Comparison of ENCODE assay signal across 1 cellular context in the genomic region with DNA sequence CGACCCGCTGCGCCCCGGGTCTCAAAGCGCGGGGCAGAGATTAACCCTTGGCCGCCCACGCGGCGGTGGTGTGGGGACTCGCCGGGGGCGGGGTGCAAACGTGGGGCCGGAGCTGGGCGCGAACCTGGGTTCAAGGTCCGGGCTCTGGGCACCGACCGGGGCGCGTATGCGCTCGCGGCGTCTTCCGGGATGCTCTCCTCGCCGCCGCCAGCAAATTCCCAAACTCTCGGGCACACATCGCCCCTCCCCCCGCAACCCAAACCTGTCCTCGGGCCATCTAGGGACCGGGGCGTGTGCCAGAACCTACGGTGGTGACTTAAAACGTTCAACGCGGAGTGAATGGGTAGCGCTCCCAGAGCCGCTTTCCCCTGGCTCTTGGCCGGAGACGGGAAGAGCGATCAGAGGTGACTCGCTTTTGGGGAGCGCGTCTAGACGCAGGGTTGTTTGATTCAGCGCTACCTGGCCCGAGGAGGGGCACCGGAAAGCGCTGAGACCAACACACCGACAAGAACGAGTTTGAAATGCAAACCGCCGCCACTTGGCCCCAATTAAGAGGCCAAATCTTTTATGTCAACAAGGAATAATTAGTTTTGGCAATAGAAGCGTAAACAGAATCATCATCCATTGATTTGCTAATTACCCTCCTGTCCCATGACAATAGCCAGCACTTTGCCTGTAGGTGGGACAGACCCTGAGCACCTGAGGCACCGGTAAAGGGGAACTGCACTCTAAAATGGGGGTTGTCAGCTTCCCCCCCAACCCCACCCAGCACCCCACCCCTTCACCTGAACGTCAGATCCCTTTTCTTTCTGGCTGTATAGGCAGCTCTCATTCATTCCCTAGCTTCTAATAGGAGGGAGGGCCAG.
TF ChIP-seq lines count a peak whose summit lies in the region.

No MANE protein-coding gene starts in this region.

TF ChIP-seq in HepG2, 621 proteins besides CTCF, POLR2A, EP300 and RAD21 (continued from another document and continues in another):
- TF ChIP-seq, protein P1, sequence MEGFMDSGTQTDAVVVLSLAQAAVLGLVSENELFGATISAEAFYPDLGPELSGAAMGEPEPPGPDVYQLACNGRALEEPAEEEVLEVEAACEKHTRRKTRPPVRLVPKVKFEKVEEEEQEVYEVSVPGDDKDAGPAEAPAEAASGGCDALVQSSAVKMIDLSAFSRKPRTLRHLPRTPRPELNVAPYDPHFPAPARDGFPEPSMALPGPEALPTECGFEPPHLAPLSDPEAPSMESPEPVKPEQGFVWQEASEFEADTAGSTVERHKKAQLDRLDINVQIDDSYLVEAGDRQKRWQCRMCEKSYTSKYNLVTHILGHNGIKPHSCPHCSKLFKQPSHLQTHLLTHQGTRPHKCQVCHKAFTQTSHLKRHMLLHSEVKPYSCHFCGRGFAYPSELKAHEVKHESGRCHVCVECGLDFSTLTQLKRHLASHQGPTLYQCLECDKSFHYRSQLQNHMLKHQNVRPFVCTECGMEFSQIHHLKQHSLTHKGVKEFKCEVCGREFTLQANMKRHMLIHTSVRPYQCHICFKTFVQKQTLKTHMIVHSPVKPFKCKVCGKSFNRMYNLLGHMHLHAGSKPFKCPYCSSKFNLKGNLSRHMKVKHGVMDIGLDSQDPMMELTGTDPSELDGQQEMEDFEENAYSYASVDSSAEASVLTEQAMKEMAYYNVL (CRISPR knock-in tag; IDR thresholded peaks at IDR 0.05; ENCODE audit: borderline replicate concordance): peak; percentile 74; the same call in 1 of the 2 replicates
- TF ChIP-seq SRSF9 (IDR thresholded peaks at IDR 0.05; ENCODE audit: borderline replicate concordance, insufficient read depth, low read depth, low read length, poor library complexity, severe bottlenecking) (no peak), PRMT3 (CRISPR knock-in tag; IDR thresholded peaks at IDR 0.05; ENCODE audit: borderline replicate concordance, low read depth) (peak; percentile 76; the same call in 1 of the 2 replicates), TARDBP (CRISPR knock-in tag; IDR thresholded peaks at IDR 0.05) (peak; percentile 46), FOXO1 (CRISPR knock-in tag; IDR thresholded peaks at IDR 0.05) (peak; percentile 52; the same call in 1 of the 2 replicates), ZNF737 (CRISPR knock-in tag; IDR thresholded peaks at IDR 0.05; ENCODE audit: borderline replicate concordance) (no peak), NR1H2 (CRISPR knock-in tag; IDR thresholded peaks at IDR 0.05; ENCODE audit: borderline replicate concordance, low read depth) (peak; percentile 91), TRIM24 (CRISPR knock-in tag; IDR thresholded peaks at IDR 0.05) (no peak), SOX5 (CRISPR knock-in tag; IDR thresholded peaks at IDR 0.05; ENCODE audit: borderline replicate concordance) (peak; percentile 9; the same call in 1 of the 2 replicates), AGO2 (optimal IDR thresholded peaks at IDR 0.05; ENCODE audit: low read depth, low read length) (peak; percentile 85), NFYC (CRISPR knock-in tag; IDR thresholded peaks at IDR 0.05) (peak; percentile 32), DMAP1 (CRISPR knock-in tag; IDR thresholded peaks at IDR 0.05) (peak; percentile 85; the same call in 1 of the 2 replicates), MBD4 (IDR thresholded peaks at IDR 0.05; ENCODE audit: borderline replicate concordance, low read length) (no peak), KAT8 (CRISPR knock-in tag; IDR thresholded peaks at IDR 0.05) (peak; percentile 80), STAG1 (CRISPR knock-in tag; IDR thresholded peaks at IDR 0.05) (no peak; the same call in 1 of the 2 replicates), CEBPB (IDR thresholded peaks at IDR 0.05; ENCODE audit: borderline replicate concordance, low read depth, low read length) (no peak), HOXA3 (CRISPR knock-in tag; IDR thresholded peaks at IDR 0.05) (peak; percentile 87), JUN (CRISPR knock-in tag; IDR thresholded peaks at IDR 0.05) (no peak), RCOR2 (CRISPR knock-in tag; IDR thresholded peaks at IDR 0.05) (peak; percentile 70), ZBTB1 (CRISPR knock-in tag; IDR thresholded peaks at IDR 0.05; ENCODE audit: borderline replicate concordance) (no peak), ZNF605 (CRISPR knock-in tag; IDR thresholded peaks at IDR 0.05) (peak; percentile 85), ATM (IDR thresholded peaks at IDR 0.05; ENCODE audit: borderline replicate concordance) (no peak), ZNF841 (CRISPR knock-in tag; IDR thresholded peaks at IDR 0.05; ENCODE audit: borderline replicate concordance) (0 out of 2 replicates have a peak, but pooled peaks have one; percentile 9), JDP2 (CRISPR knock-in tag; IDR thresholded peaks at IDR 0.05; ENCODE audit: borderline replicate concordance) (no peak; the same call in 1 of the 2 replicates), ZNF777 (CRISPR knock-in tag; IDR thresholded peaks at IDR 0.05) (peak; percentile 43), KLF15 (CRISPR knock-in tag; IDR thresholded peaks at IDR 0.05; ENCODE audit: borderline replicate concordance) (peak; percentile 59; the same call in 1 of the 2 replicates), ZNF782 (CRISPR knock-in tag; IDR thresholded peaks at IDR 0.05; ENCODE audit: borderline replicate concordance) (peak; percentile 62; the same call in 1 of the 2 replicates), TP53 (CRISPR knock-in tag; conservative IDR thresholded peaks at IDR 0.05) (no peak), SIN3A (IDR thresholded peaks at IDR 0.05; ENCODE audit: borderline replicate concordance, low read depth, low read length) (peak; percentile 50; the same call in 1 of the 2 replicates), ZNF564 (CRISPR knock-in tag; IDR thresholded peaks at IDR 0.05) (peak; percentile 94), ZNF354B (CRISPR knock-in tag; IDR thresholded peaks at IDR 0.05) (0 out of 2 replicates have a peak, but pooled peaks have one; percentile 46), RORA (CRISPR knock-in tag; IDR thresholded peaks at IDR 0.05) (no peak), SIN3B (IDR thresholded peaks at IDR 0.05; ENCODE audit: low read length) (no peak), ZNF451 (CRISPR knock-in tag; IDR thresholded peaks at IDR 0.05) (peak; percentile 76; the same call in 1 of the 2 replicates), HNRNPL (IDR thresholded peaks at IDR 0.05; ENCODE audit: low read depth, low read length) (peak; percentile 88), U2AF1 (optimal IDR thresholded peaks at IDR 0.05; ENCODE audit: low read depth, low read length) (no peak), HNRNPLL (IDR thresholded peaks at IDR 0.05; ENCODE audit: low read depth, low read length, poor library complexity, severe bottlenecking) (peak; percentile 76), PLRG1 (conservative IDR thresholded peaks at IDR 0.05) (no peak), GATAD2A (CRISPR knock-in tag; IDR thresholded peaks at IDR 0.05) (peak; percentile 67), ASH2L (IDR thresholded peaks at IDR 0.05; ENCODE audit: insufficient read length, low read depth, low read length) (peak; percentile 74), HOXA7 (CRISPR knock-in tag; IDR thresholded peaks at IDR 0.05) (no peak), ZNF557 (CRISPR knock-in tag; IDR thresholded peaks at IDR 0.05) (peak; percentile 76; the same call in 1 of the 2 replicates), ZNF260 (CRISPR knock-in tag; IDR thresholded peaks at IDR 0.05; ENCODE audit: borderline replicate concordance, low read depth) (no peak), DR1 (CRISPR knock-in tag; IDR thresholded peaks at IDR 0.05) (peak; percentile 57; the same call in 1 of the 2 replicates)
- TF ChIP-seq, protein P2, sequence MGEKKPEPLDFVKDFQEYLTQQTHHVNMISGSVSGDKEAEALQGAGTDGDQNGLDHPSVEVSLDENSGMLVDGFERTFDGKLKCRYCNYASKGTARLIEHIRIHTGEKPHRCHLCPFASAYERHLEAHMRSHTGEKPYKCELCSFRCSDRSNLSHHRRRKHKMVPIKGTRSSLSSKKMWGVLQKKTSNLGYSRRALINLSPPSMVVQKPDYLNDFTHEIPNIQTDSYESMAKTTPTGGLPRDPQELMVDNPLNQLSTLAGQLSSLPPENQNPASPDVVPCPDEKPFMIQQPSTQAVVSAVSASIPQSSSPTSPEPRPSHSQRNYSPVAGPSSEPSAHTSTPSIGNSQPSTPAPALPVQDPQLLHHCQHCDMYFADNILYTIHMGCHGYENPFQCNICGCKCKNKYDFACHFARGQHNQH (CRISPR knock-in tag; IDR thresholded peaks at IDR 0.05): peak; percentile 82; the same call in 1 of the 2 replicates
- TF ChIP-seq, protein P3, sequence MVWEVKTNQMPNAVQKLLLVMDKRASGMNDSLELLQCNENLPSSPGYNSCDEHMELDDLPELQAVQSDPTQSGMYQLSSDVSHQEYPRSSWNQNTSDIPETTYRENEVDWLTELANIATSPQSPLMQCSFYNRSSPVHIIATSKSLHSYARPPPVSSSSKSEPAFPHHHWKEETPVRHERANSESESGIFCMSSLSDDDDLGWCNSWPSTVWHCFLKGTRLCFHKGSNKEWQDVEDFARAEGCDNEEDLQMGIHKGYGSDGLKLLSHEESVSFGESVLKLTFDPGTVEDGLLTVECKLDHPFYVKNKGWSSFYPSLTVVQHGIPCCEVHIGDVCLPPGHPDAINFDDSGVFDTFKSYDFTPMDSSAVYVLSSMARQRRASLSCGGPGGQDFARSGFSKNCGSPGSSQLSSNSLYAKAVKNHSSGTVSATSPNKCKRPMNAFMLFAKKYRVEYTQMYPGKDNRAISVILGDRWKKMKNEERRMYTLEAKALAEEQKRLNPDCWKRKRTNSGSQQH (CRISPR knock-in tag; IDR thresholded peaks at IDR 0.05; ENCODE audit: low read depth): peak; percentile 92
- TF ChIP-seq, protein P4, sequence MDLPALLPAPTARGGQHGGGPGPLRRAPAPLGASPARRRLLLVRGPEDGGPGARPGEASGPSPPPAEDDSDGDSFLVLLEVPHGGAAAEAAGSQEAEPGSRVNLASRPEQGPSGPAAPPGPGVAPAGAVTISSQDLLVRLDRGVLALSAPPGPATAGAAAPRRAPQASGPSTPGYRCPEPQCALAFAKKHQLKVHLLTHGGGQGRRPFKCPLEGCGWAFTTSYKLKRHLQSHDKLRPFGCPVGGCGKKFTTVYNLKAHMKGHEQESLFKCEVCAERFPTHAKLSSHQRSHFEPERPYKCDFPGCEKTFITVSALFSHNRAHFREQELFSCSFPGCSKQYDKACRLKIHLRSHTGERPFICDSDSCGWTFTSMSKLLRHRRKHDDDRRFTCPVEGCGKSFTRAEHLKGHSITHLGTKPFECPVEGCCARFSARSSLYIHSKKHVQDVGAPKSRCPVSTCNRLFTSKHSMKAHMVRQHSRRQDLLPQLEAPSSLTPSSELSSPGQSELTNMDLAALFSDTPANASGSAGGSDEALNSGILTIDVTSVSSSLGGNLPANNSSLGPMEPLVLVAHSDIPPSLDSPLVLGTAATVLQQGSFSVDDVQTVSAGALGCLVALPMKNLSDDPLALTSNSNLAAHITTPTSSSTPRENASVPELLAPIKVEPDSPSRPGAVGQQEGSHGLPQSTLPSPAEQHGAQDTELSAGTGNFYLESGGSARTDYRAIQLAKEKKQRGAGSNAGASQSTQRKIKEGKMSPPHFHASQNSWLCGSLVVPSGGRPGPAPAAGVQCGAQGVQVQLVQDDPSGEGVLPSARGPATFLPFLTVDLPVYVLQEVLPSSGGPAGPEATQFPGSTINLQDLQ (CRISPR knock-in tag; IDR thresholded peaks at IDR 0.05): peak; percentile 13; the same call in 1 of the 2 replicates
- TF ChIP-seq, protein P5, sequence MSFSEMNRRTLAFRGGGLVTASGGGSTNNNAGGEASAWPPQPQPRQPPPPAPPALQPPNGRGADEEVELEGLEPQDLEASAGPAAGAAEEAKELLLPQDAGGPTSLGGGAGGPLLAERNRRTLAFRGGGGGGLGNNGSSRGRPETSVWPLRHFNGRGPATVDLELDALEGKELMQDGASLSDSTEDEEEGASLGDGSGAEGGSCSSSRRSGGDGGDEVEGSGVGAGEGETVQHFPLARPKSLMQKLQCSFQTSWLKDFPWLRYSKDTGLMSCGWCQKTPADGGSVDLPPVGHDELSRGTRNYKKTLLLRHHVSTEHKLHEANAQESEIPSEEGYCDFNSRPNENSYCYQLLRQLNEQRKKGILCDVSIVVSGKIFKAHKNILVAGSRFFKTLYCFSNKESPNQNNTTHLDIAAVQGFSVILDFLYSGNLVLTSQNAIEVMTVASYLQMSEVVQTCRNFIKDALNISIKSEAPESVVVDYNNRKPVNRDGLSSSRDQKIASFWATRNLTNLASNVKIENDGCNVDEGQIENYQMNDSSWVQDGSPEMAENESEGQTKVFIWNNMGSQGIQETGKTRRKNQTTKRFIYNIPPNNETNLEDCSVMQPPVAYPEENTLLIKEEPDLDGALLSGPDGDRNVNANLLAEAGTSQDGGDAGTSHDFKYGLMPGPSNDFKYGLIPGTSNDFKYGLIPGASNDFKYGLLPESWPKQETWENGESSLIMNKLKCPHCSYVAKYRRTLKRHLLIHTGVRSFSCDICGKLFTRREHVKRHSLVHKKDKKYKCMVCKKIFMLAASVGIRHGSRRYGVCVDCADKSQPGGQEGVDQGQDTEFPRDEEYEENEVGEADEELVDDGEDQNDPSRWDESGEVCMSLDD (CRISPR knock-in tag; IDR thresholded peaks at IDR 0.05; ENCODE audit: borderline replicate concordance): peak; percentile 94
- TF ChIP-seq, protein P6, sequence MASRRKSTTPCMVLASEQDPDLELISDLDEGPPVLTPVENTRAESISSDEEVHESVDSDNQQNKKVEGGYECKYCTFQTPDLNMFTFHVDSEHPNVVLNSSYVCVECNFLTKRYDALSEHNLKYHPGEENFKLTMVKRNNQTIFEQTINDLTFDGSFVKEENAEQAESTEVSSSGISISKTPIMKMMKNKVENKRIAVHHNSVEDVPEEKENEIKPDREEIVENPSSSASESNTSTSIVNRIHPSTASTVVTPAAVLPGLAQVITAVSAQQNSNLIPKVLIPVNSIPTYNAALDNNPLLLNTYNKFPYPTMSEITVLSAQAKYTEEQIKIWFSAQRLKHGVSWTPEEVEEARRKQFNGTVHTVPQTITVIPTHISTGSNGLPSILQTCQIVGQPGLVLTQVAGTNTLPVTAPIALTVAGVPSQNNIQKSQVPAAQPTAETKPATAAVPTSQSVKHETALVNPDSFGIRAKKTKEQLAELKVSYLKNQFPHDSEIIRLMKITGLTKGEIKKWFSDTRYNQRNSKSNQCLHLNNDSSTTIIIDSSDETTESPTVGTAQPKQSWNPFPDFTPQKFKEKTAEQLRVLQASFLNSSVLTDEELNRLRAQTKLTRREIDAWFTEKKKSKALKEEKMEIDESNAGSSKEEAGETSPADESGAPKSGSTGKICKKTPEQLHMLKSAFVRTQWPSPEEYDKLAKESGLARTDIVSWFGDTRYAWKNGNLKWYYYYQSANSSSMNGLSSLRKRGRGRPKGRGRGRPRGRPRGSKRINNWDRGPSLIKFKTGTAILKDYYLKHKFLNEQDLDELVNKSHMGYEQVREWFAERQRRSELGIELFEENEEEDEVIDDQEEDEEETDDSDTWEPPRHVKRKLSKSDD (CRISPR knock-in tag; IDR thresholded peaks at IDR 0.05; ENCODE audit: low read depth): 0 out of 2 replicates have a peak, but pooled peaks have one; percentile 36
- TF ChIP-seq, protein P7, sequence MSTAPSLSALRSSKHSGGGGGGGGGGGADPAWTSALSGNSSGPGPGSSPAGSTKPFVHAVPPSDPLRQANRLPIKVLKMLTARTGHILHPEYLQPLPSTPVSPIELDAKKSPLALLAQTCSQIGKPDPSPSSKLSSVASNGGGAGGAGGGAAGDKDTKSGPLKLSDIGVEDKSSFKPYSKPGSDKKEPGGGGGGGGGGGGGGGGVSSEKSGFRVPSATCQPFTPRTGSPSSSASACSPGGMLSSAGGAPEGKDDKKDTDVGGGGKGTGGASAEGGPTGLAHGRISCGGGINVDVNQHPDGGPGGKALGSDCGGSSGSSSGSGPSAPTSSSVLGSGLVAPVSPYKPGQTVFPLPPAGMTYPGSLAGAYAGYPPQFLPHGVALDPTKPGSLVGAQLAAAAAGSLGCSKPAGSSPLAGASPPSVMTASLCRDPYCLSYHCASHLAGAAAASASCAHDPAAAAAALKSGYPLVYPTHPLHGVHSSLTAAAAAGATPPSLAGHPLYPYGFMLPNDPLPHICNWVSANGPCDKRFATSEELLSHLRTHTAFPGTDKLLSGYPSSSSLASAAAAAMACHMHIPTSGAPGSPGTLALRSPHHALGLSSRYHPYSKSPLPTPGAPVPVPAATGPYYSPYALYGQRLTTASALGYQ (CRISPR knock-in tag; IDR thresholded peaks at IDR 0.05): peak; percentile 83; the same call in 1 of the 2 replicates
